1 cellular context compared by ENCODE assay signal in the genomic region with DNA sequence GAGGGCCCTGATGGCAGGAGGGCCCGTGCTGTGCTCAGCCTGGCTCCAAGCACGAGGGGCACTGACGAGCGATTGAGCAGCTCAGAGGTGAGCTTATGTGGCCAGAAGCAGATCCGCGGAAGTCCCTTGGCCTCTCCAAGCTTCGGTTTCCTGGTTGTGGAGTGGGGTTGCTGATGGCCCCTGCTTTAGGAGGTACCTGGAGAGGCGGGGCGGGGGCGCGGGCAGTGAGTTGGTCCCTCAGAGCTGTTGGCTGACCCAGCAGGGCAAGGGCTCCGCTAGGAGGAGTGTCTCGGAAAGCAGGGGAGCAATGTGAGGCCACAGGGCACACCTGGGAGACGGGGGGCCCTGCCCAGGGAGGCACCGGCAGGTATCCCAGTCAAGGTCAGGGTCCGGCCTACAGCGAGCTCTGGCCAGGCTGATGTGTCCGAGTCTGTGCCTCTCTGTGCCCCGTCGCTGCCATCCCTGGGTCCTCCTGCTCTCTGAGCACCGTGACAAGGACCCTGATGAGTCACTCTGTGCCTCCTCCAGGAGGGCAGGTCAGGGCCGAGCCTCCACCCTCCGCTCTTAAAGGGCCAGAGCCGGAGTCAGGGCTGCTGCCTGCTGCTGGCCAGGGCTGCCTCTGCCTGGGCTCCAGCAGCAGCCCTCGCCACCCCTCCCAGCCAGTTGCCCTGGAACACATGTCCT.
TF ChIP-seq lines count a peak whose summit lies in the region.

No MANE protein-coding gene starts in this region.

TF ChIP-seq in neural cell, 6 proteins besides CTCF, POLR2A, EP300 and RAD21 (continued from another document):
- TF ChIP-seq REST (IDR thresholded peaks at IDR 0.05; ENCODE audit: borderline replicate concordance) (no peak), MXI1 (conservative IDR thresholded peaks at IDR 0.05; ENCODE audit: poor library complexity, severe bottlenecking) (no peak), EZH2 (IDR thresholded peaks at IDR 0.05; ENCODE audit: borderline replicate concordance, insufficient read depth, low read length, poor library complexity, severe bottlenecking) (no peak), SMC3 (conservative IDR thresholded peaks at IDR 0.05; ENCODE audit: poor library complexity) (no peak), TAF1 (IDR thresholded peaks at IDR 0.05; ENCODE audit: low read depth) (no peak)
